Comparison of ENCODE assay signal across 8 cellular contexts in the genomic region with DNA sequence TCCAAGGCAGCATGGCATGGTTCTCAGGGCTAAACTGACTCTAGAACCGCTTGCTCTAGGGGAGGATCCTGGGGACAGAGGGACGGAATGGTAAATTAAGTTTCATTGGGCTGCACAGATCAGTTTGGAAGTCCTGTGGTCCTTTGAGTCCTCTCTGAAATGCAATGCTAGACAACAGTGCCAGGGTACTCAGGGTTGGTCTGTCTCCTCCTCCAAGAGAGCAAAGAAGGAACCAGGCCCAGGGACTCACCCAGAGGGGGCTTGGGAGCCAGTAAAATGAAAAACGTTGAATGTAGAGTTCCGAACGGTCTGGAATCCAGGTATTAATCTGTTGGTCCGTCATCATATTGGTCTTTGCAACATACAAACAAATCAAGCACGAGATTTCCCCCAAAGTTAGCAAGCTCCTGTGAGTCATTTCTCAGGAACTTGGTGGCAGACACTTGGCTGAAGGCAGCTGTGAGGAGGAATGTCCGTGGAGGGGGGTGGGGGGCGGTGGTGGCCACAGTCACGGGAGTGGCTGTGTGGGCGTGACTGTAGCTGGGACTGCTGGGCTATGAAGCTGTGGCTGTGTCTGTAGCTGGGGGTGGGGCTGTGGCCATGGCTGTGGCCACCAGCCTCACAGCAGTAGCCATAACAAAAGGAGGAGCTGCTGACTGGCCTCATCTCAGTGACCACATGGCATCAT.
A peak's percentile ranks its signal among the peaks of the same experiment; 100 is the strongest.
DNase-seq lines count a peak whose midpoint lies in the region.

No MANE protein-coding gene starts in this region.

- DNase-seq in 8988T (peak; percentile 43), HCEC 1CT (peak; percentile 88), iPS-NIHi7 (ENCODE audit: extremely low spot score) (peak; percentile 56), ecto neural progenitor cell (ENCODE audit: low spot score) (no peak), NCI-H2107 treated with DMSO at 0.1 percent for 48 hours (lab: John Stamatoyannopoulos, UW; ENCODE audit: unreplicated experiment) (no peak), Ammon's horn (ENCODE audit: low spot score) (no peak)
- DNase-seq in activated T-cell treated with anti-CD3 and anti-CD28 coated beads, Interleukin-2, amount 50 U/mL, for 24 hours, result peak; percentile 65
- peak in 2 of 3 experiments; percentile 24 to 72 for DNase-seq in stimulated activated CD4-positive, alpha-beta T cell treated with anti-CD3 and anti-CD28 coated beads, TNF-alpha, amount 100 ng/mL, for 24 hours (ENCODE audit: low read depth in 3 of 3)

- H3K4me3 Mint-ChIP-seq in activated T-cell treated with anti-CD3 and anti-CD28 coated beads, Interleukin-2, amount 50 U/mL, for 24 hours, result peak overlapping the region; percentile 15

- no peaks in the 10 kb centered on the region for H3K27me3 Mint-ChIP-seq in activated T-cell treated with anti-CD3 and anti-CD28 coated beads, Interleukin-2, amount 50 U/mL, for 24 hours

- H3K27ac Mint-ChIP-seq in activated T-cell treated with anti-CD3 and anti-CD28 coated beads, Interleukin-2, amount 50 U/mL, for 24 hours, result peak overlapping the region; percentile 93

- H3K36me3 Mint-ChIP-seq in activated T-cell treated with anti-CD3 and anti-CD28 coated beads, Interleukin-2, amount 50 U/mL, for 24 hours (ENCODE audit: low read depth), result peaks cover 26% of the 10 kb centered on the region

- H3K9me3 Mint-ChIP-seq in activated T-cell treated with anti-CD3 and anti-CD28 coated beads, Interleukin-2, amount 50 U/mL, for 24 hours, result peaks cover 20% of the 10 kb centered on the region

- H3K4me1 Mint-ChIP-seq in activated T-cell treated with anti-CD3 and anti-CD28 coated beads, Interleukin-2, amount 50 U/mL, for 24 hours (ENCODE audit: low read depth), result peaks cover 66% of the 10 kb centered on the region

Comparison
In these comparisons a context has a peak if more than half of its experiments do, and no peak if none do; other contexts are left out.
1. DNase-seq: peak in 8988T (single experiment), HCEC 1CT (single experiment), activated T-cell treated with anti-CD3 and anti-CD28 coated beads, Interleukin-2, amount 50 U/mL, for 24 hours (single experiment), iPS-NIHi7 (single experiment) and stimulated activated CD4-positive, alpha-beta T cell treated with anti-CD3 and anti-CD28 coated beads, TNF-alpha, amount 100 ng/mL, for 24 hours (2 of 3); none in ecto neural progenitor cell (single experiment), NCI-H2107 treated with DMSO at 0.1 percent for 48 hours (single experiment) and Ammon's horn (single experiment).